14 cellular contexts compared by ENCODE assay signal in genomic region chr13:69704311-69704710, GRCh38.
"Had no signal": no experiment of that assay in that cellular context is flagged by ENCODE, and none has a peak within 500 bp of the region (broad histone marks: within the 10 kb centered on the region; RNA-seq: fewer than 3 reads in every experiment).

No MANE protein-coding gene starts in this region.

- DNase-seq: activated naive CD4-positive, alpha-beta T cell treated with anti-CD3 and anti-CD28 coated beads, Interleukin-2, amount 50 U/mL, for 16 hours; activated T-cell treated with anti-CD3 and anti-CD28 coated beads, Interleukin-2, amount 50 U/mL, for 1 hour; amniotic stem cell; left cardiac atrium; lower lobe of right lung; naive thymus-derived CD4-positive, alpha-beta T cell; psoas muscle; sigmoid colon; stimulated activated CD4-positive, alpha-beta T cell treated with anti-CD3 and anti-CD28 coated beads, Interleukin-2, amount 100 ng/mL, for 48 hours; stimulated activated naive CD4-positive, alpha-beta T cell treated with Interleukin-2 at 50 U/mL for 16 hours; T-helper 2 cell had no signal

- H3K9me3 ChIP-seq: gastroesophageal sphincter, lower lobe of right lung, neutrophil, psoas muscle, sigmoid colon had no signal

- H3K4me3 Mint-ChIP-seq: naive thymus-derived CD4-positive, alpha-beta T cell had no signal

- H3K36me3 ChIP-seq: cardiac muscle cell, gastroesophageal sphincter, lower lobe of right lung, neutrophil, sigmoid colon had no signal

- H3K36me3 Mint-ChIP-seq: naive thymus-derived CD4-positive, alpha-beta T cell had no signal

- ATAC-seq: gastroesophageal sphincter; lower lobe of right lung; naive thymus-derived CD4-positive, alpha-beta T cell; psoas muscle had no signal

- H3K27ac Mint-ChIP-seq: naive thymus-derived CD4-positive, alpha-beta T cell had no signal

- H3K27me3 Mint-ChIP-seq: naive thymus-derived CD4-positive, alpha-beta T cell had no signal

- H3K27ac ChIP-seq: cardiac muscle cell, gastroesophageal sphincter, lower lobe of right lung, neutrophil, psoas muscle, sigmoid colon had no signal

- H3K27me3 ChIP-seq: cardiac muscle cell, gastroesophageal sphincter, neutrophil, sigmoid colon had no signal

- H3K4me1 ChIP-seq: gastroesophageal sphincter, lower lobe of right lung, psoas muscle had no signal

- H3K4me3 ChIP-seq: cardiac muscle cell, gastroesophageal sphincter, lower lobe of right lung, psoas muscle, sigmoid colon had no signal

- H3K4me1 Mint-ChIP-seq: naive thymus-derived CD4-positive, alpha-beta T cell had no signal
